ENCODE assay signal across 16 cellular contexts in genomic region chr2:109170645-109171044, GRCh38. TPM values are rescaled to one million over a fixed set of nuclear protein-coding genes. Genes with fewer than 3 reads are reported as not detected.
DNase-seq lines count a peak whose midpoint lies in the region; ATAC-seq and TF ChIP-seq lines count a peak whose summit lies in the region.
"Had no signal": no experiment of that assay in that cellular context is flagged by ENCODE, and none has a peak within 500 bp of the region (broad histone marks: within the 10 kb centered on the region; RNA-seq: fewer than 3 reads in every experiment).

No MANE protein-coding gene starts in this region.

- peak overlapping the region; percentile 74 for H2AK5ac ChIP-seq in mesenchymal stem cell (ENCODE audit: low read length, severe bottlenecking)

- 92% methylated on average over 6 of the region's 6 CpGs for WGBS in mesenchymal stem cell
- WGBS in transverse colon (ENCODE audit: low coverage in 1 of 2), 2 donors = 80% methylated on average over 6 of the region's 6 CpGs; no CpG with 5 or more reads in 1 of the 2 donors

- H3K4me3 ChIP-seq in ascending aorta (no peak overlapping the region), mesenchymal stem cell (ENCODE audit: insufficient read depth in 1 of 2, low read depth in 1 of 2, low read length in 2 of 2) (no peak overlapping the region), transverse colon (no peak overlapping the region), left ventricle myocardium inferior (no peak overlapping the region)
- H3K4me3 ChIP-seq: body of pancreas, suprapubic skin had no signal

- H3K79me1 ChIP-seq in mesenchymal stem cell (replicated peaks; ENCODE audit: low read length, poor library complexity, severe bottlenecking) = peaks cover 36% of the 10 kb centered on the region

- H3K4me1 ChIP-seq in ascending aorta (peaks cover 33 to 72% of the 10 kb centered on the region in 2 donors), mesenchymal stem cell (ENCODE audit: control insufficient read depth, insufficient read depth, low read depth, low read length) (peaks cover 30% of the 10 kb centered on the region), transverse colon (peaks cover 10 to 40% (median 30%) of the 10 kb centered on the region in 4 donors), left ventricle myocardium inferior (peaks cover 60% of the 10 kb centered on the region)

- H3K14ac ChIP-seq in mesenchymal stem cell (ENCODE audit: low read length in 2 of 2) = peak overlapping the region in 1 of 2 experiments; percentile 97

- TF ChIP-seq CTCF in ascending aorta (IDR thresholded peaks at IDR 0.05) (no peak), transverse colon (IDR thresholded peaks at IDR 0.05) (no peak), left ventricle myocardium inferior (IDR thresholded peaks at IDR 0.05; ENCODE audit: borderline replicate concordance) (no peak)

- peak overlapping the region in 1 of 2 experiments; percentile 0 for H3K23ac ChIP-seq in mesenchymal stem cell (ENCODE audit: low read length in 2 of 2)

- H3K27me3 ChIP-seq in ascending aorta = no peaks in the 10 kb centered on the region
- no peaks in the 10 kb centered on the region for H3K27me3 ChIP-seq in mesenchymal stem cell (ENCODE audit: control insufficient read depth in 1 of 2, insufficient read depth in 1 of 2, low read length in 2 of 2)
- no peaks in the 10 kb centered on the region for H3K27me3 ChIP-seq in transverse colon
- H3K27me3 ChIP-seq in left ventricle myocardium inferior (ENCODE audit: low read depth) = no peaks in the 10 kb centered on the region
- H3K27me3 ChIP-seq: body of pancreas, suprapubic skin had no signal

- no peak overlapping the region for H2AFZ ChIP-seq in mesenchymal stem cell (ENCODE audit: low read depth, low read length)

- intact Hi-C loops in ascending aorta (cut with DNase I) = no loop called here
- intact Hi-C loops in transverse colon (cut with DNase I; ENCODE audit: low total_unique reads) = loop anchor here (10.0 kb wide), 1 partner anchor 74 kb away; no protein-coding TSS in a partner anchor
- intact Hi-C loops in left ventricle myocardium inferior (cut with micrococcal nuclease) = no loop called here
- intact Hi-C loops in Right ventricle myocardium inferior (cut with DNase I) = loop anchor here (5.0 kb wide), 2 partner anchors 38 to 72 kb away; no protein-coding TSS in a partner anchor

- in situ Hi-C loops in transverse colon (cut with MboI; ENCODE audit: low pct_ligation_motif_present in 1 of 4, low pct_unique_long_range_greater_than_20kb in 1 of 4, low sequenced_read_pairs in 3 of 4) = no loop called here

- peak overlapping the region; percentile 86 for H2BK120ac ChIP-seq in mesenchymal stem cell (ENCODE audit: low read depth, low read length)

- H3K36me3 ChIP-seq in ascending aorta (no peaks in the 10 kb centered on the region), mesenchymal stem cell (ENCODE audit: control insufficient read depth in 1 of 2, insufficient read depth in 2 of 2, low read depth in 1 of 2, low read length in 2 of 2) (no peaks in the 10 kb centered on the region), transverse colon (no peaks in the 10 kb centered on the region), left ventricle myocardium inferior (no peaks in the 10 kb centered on the region)
- H3K36me3 ChIP-seq: suprapubic skin had no signal

- DNase-seq in NCI-H2029 (lab: John Stamatoyannopoulos, UW) (peak; percentile 86), ascending aorta (ENCODE audit: low spot score in 2 of 2) (peak in 1 of 2 donors; percentile 57), mesenchymal stem cell (no peak), transverse colon (no peak), left ventricle myocardium inferior (no peak), Right ventricle myocardium inferior (ENCODE audit: missing footprints) (no peak)
- DNase-seq: activated naive CD4-positive, alpha-beta T cell treated with anti-CD3 and anti-CD28 coated beads, Interleukin-2, amount 10 ng/mL, durations not matched to agents 7 days and 5 days; DND-41; NCI-H1694 treated with DMSO at 0.1 percent for 48 hours; NCI-H748 treated with DMSO at 0.1 percent for 48 hours; T-helper 2 cell had no signal

- H2BK15ac ChIP-seq in mesenchymal stem cell (ENCODE audit: low read depth, poor library complexity, severe bottlenecking) = peak overlapping the region; percentile 95

- H2BK5ac ChIP-seq in mesenchymal stem cell (ENCODE audit: low read depth, low read length, poor library complexity, severe bottlenecking) = no peak overlapping the region

- H3K18ac ChIP-seq in mesenchymal stem cell (ENCODE audit: low read depth in 1 of 2, low read length in 2 of 2) = peak overlapping the region; percentile 74 to 96

- H3K9me3 ChIP-seq in ascending aorta (no peaks in the 10 kb centered on the region), mesenchymal stem cell (ENCODE audit: control insufficient read depth, low read length) (no peaks in the 10 kb centered on the region), transverse colon (no peaks in the 10 kb centered on the region), left ventricle myocardium inferior (replicated peaks) (peaks cover 11% of the 10 kb centered on the region)
- H3K9me3 ChIP-seq: body of pancreas, suprapubic skin had no signal

- no peak overlapping the region for H3K4me2 ChIP-seq in mesenchymal stem cell (ENCODE audit: low read length, poor library complexity, severe bottlenecking)

- no peak for TF ChIP-seq POLR2A in transverse colon (IDR thresholded peaks at IDR 0.05)

- peak overlapping the region; percentile 76 for H3K9ac ChIP-seq in mesenchymal stem cell (ENCODE audit: low read length)

- H2BK12ac ChIP-seq in mesenchymal stem cell (ENCODE audit: low read length in 2 of 2) = peak overlapping the region; percentile 91 to 100

- TF ChIP-seq EP300 in transverse colon (IDR thresholded peaks at IDR 0.05; ENCODE audit: low read depth) = no peak

- H3K4ac ChIP-seq in mesenchymal stem cell (ENCODE audit: low read depth in 1 of 2, low read length in 2 of 2) = peak overlapping the region; percentile 15 to 88

- peak overlapping the region; percentile 58 for H4K8ac ChIP-seq in mesenchymal stem cell (ENCODE audit: low read length)

- ATAC-seq in GM19455 (IDR thresholded peaks at IDR 0.05; ENCODE audit: unreplicated experiment) (no peak), Right ventricle myocardium inferior (no peak)
- ATAC-seq: natural killer cell treated with Interleukin-12 subunit alpha and Interleukin-12 subunit beta and Interleukin-15 and Interleukin-18, amount 100 ng/mL, for 72 hours had no signal

- H4K91ac ChIP-seq in mesenchymal stem cell (ENCODE audit: low read length) = peak overlapping the region; percentile 99

- H3K27ac ChIP-seq in ascending aorta (peak overlapping the region; percentile 95 to 98), mesenchymal stem cell (ENCODE audit: low read length, poor library complexity, severe bottlenecking) (no peak overlapping the region), transverse colon (peak overlapping the region; percentile 81 to 88 (median 86)), left ventricle myocardium inferior (replicated peaks) (no peak overlapping the region)
- H3K27ac ChIP-seq: C4-2B had no signal

RNA-seq across cellular contexts. Expression of gene SH3RF3, which starts 41.6 kb away (rescaled TPM):
- total RNA-seq in ascending aorta (53.5 TPM), transverse colon (1 to 10 TPM; 1.9 to 8.8 (median 2.9) TPM), left ventricle myocardium inferior (7.9 TPM), Right ventricle myocardium inferior (8.0 TPM)
- 23.7 TPM for polyA plus RNA-seq in mesenchymal stem cell (2013, experiment 1 of 2)
- polyA plus RNA-seq in mesenchymal stem cell (2013, experiment 2 of 2) = 23.0 TPM

Comparison
In these comparisons a context has a peak if more than half of its experiments do, and no peak if none do; other contexts are left out.
1. intact Hi-C loops: an anchor here in transverse colon (10.0 kb wide) and Right ventricle myocardium inferior (5.0 kb wide); none called in ascending aorta and left ventricle myocardium inferior.
2. H3K27ac ChIP-seq: peak in ascending aorta (2 of 2) and transverse colon (4 of 4); none in mesenchymal stem cell (single experiment) and left ventricle myocardium inferior (single experiment).